In the genomic region with DNA sequence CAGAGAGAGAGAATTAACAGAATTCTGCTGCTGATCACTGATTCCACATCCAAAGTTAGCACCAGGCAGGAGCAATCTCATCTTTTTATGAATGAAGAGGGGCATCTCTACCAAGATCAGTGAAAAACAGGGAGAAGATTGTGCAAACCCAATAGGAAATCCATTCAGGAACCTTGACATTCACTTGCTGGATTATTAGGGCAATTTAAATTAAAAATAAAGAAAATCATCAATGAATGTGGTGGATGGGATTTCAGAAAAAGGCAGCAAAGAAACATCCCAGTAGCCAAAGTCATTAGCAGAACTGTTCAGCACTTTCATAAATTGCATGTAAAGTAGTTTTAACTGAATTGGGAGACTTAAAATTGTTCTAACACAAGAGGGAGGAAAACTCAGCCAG, we compare ENCODE assay signal across 27 cellular contexts.
"Had no signal": no experiment of that assay in that cellular context is flagged by ENCODE, and none has a peak within 500 bp of the region (broad histone marks: within the 10 kb centered on the region; RNA-seq: fewer than 3 reads in every experiment).

No MANE protein-coding gene starts in this region.

- H3K36me3 Mint-ChIP-seq: activated naive CD8-positive, alpha-beta T cell treated with anti-CD3 and anti-CD28 coated beads for 36 hours; natural killer cell had no signal

- H3K9me3 ChIP-seq: colonic mucosa, right lobe of liver, stomach, suprapubic skin, tibial nerve, uterus had no signal

- H3K4me3 ChIP-seq: colonic mucosa, lung, right lobe of liver, skin epidermis, stomach, tibial nerve, uterus had no signal

- H2AFZ ChIP-seq: parathyroid adenoma had no signal

- ATAC-seq: activated T-cell treated with anti-CD3 and anti-CD28 coated beads, Interleukin-2, amount 50 U/mL, for 4 hours; left lobe of liver; natural killer cell; right lobe of liver; T-helper 17 cell had no signal

- H3K27me3 ChIP-seq: brain microvascular endothelial cell, colonic mucosa, right lobe of liver, suprapubic skin, tibial nerve, uterus had no signal

- H3K4me1 ChIP-seq: colonic mucosa, parathyroid adenoma, right lobe of liver, stomach, suprapubic skin, uterus had no signal

- H3K79me2 ChIP-seq: parathyroid adenoma had no signal

- H3K4me3 Mint-ChIP-seq: activated naive CD8-positive, alpha-beta T cell treated with anti-CD3 and anti-CD28 coated beads for 36 hours; activated T-cell treated with anti-CD3 and anti-CD28 coated beads, Interleukin-2, amount 50 U/mL, for 4 hours; natural killer cell; T-helper 17 cell had no signal

- H3K9ac ChIP-seq: parathyroid adenoma had no signal

- H3K9me3 Mint-ChIP-seq: activated naive CD8-positive, alpha-beta T cell treated with anti-CD3 and anti-CD28 coated beads for 36 hours; activated T-cell treated with anti-CD3 and anti-CD28 coated beads, Interleukin-2, amount 50 U/mL, for 4 hours; activated T-helper 2 cell treated with anti-CD3 and anti-CD28 coated beads, Interferon-gamma antibody, Interleukin-2, Interleukin-4, amounts not matched to agents 10 μg/mL and 5 μg/mL and 100 μg/mL, durations not matched to agents 14 hours and 24 hours and 36 hours; natural killer cell had no signal

- H3K36me3 ChIP-seq: brain microvascular endothelial cell, colonic mucosa, right lobe of liver, stomach, suprapubic skin, tibial nerve, uterus had no signal

- H3K27ac ChIP-seq: brain microvascular endothelial cell, colonic mucosa, epithelial cell of prostate, parathyroid adenoma, right lobe of liver, skin epidermis, stomach, suprapubic skin, uterus had no signal

- H3K4me1 Mint-ChIP-seq: activated naive CD8-positive, alpha-beta T cell treated with anti-CD3 and anti-CD28 coated beads for 36 hours had no signal

- DNase-seq: activated CD4-positive, alpha-beta T cell treated with anti-CD3 and anti-CD28 coated beads for 4 hours; activated CD4-positive, alpha-beta T cell treated with anti-CD3 and anti-CD28 coated beads, Interleukin-2, amount 50 U/mL, for 48 hours; activated CD4-positive, CD25-positive, alpha-beta regulatory T cell; activated CD8-positive, alpha-beta memory T cell treated with anti-CD3 and anti-CD28 coated beads, Interleukin-2, amount 50 U/mL, for 48 hours; activated naive CD4-positive, alpha-beta T cell; activated naive CD8-positive, alpha-beta T cell treated with anti-CD3 and anti-CD28 coated beads for 36 hours; activated T-cell treated with anti-CD3 and anti-CD28 coated beads, Interleukin-2, amount 50 U/mL, for 4 hours; amniotic stem cell; brain microvascular endothelial cell; colonic mucosa; foreskin melanocyte; kidney; natural killer cell; right lobe of liver; stimulated activated CD4-positive, alpha-beta T cell treated with anti-CD3 and anti-CD28 coated beads, Interleukin-1b, Interleukin-23, amount 100 ng/mL, for 48 hours; stomach; SW 1271; T-helper 17 cell; uterus had no signal

- H3K27ac Mint-ChIP-seq: activated naive CD8-positive, alpha-beta T cell treated with anti-CD3 and anti-CD28 coated beads for 36 hours; activated T-helper 2 cell treated with anti-CD3 and anti-CD28 coated beads, Interferon-gamma antibody, Interleukin-2, Interleukin-4, amounts not matched to agents 10 μg/mL and 5 μg/mL and 100 μg/mL, durations not matched to agents 14 hours and 24 hours and 36 hours; natural killer cell; T-helper 17 cell had no signal
